ENCODE assay signal across 16 cellular contexts in genomic region chr11:13535819-13536218, GRCh38. TPM values are rescaled to one million over a fixed set of nuclear protein-coding genes. Genes with fewer than 3 reads are reported as not detected.
DNase-seq lines count a peak whose midpoint lies in the region; ATAC-seq and TF ChIP-seq lines count a peak whose summit lies in the region.
"Had no signal": no experiment of that assay in that cellular context is flagged by ENCODE, and none has a peak within 500 bp of the region (broad histone marks: within the 10 kb centered on the region; RNA-seq: fewer than 3 reads in every experiment).

No MANE protein-coding gene starts in this region.

- H3K9ac ChIP-seq in GM23248 (no peak overlapping the region), SU-DHL-6 (ENCODE audit: low read length) (no peak overlapping the region)

- H3K4me2 ChIP-seq in GM23248 (ENCODE audit: unreplicated experiment) (no peak overlapping the region), SU-DHL-6 (ENCODE audit: low read depth, low read length, poor library complexity, severe bottlenecking) (no peak overlapping the region)

- peak; percentile 14 for TF ChIP-seq CTCF in SU-DHL-6 (IDR thresholded peaks at IDR 0.05; ENCODE audit: insufficient read depth, low read length, poor library complexity, severe bottlenecking)

- no peak overlapping the region for H3K27ac ChIP-seq in GM23248
- H3K27ac ChIP-seq in SU-DHL-6 (ENCODE audit: low read depth, low read length) = no peak overlapping the region
- H3K27ac ChIP-seq: ovary, tibial artery had no signal

- no peaks in the 10 kb centered on the region for H3K9me2 ChIP-seq in GM23248 (ENCODE audit: insufficient read depth)
- no peaks in the 10 kb centered on the region for H3K9me2 ChIP-seq in SU-DHL-6 (replicated peaks; ENCODE audit: insufficient read depth, low read length)

- H3K36me3 ChIP-seq in GM23248 (ENCODE audit: low read depth) (no peaks in the 10 kb centered on the region), SU-DHL-6 (ENCODE audit: low read length) (no peaks in the 10 kb centered on the region)
- H3K36me3 ChIP-seq: ovary, tibial artery had no signal

- no peaks in the 10 kb centered on the region for H3K4me1 ChIP-seq in GM23248 (ENCODE audit: insufficient read depth)
- H3K4me1 ChIP-seq: tibial artery had no signal

- H3K4me3 ChIP-seq in GM23248 (no peak overlapping the region), SU-DHL-6 (ENCODE audit: insufficient read depth, low read length, poor library complexity, severe bottlenecking) (no peak overlapping the region)
- H3K4me3 ChIP-seq: ovary, tibial artery had no signal

- peak; percentile 2 for DNase-seq in GM23248
- peak; percentile 1 for DNase-seq in LHCN-M2 (ENCODE audit: low read depth)
- peak; percentile 15 for DNase-seq in iPS DF 19.7 (ENCODE audit: low read depth, low spot score)
- DNase-seq in NCI-H510A treated with DMSO at 0.1 percent for 48 hours (lab: John Stamatoyannopoulos, UW) = no peak
- DNase-seq in medulla oblongata (ENCODE audit: extremely low spot score) = no peak
- DNase-seq: activated CD4-positive, alpha-beta T cell treated with anti-CD3 and anti-CD28 coated beads for 1 hour; activated T-cell treated with anti-CD3 and anti-CD28 coated beads, Interleukin-2, amount 50 U/mL, for 4 hours; CD4-positive, alpha-beta T cell; NCI-H1105 treated with DMSO at 0.1 percent for 48 hours; ovary; tibial artery had no signal

- H3F3A ChIP-seq in GM23248 (ENCODE audit: insufficient read depth) (no peaks in the 10 kb centered on the region), SU-DHL-6 (ENCODE audit: insufficient read depth) (no peaks in the 10 kb centered on the region)

- no peaks in the 10 kb centered on the region for H3K9me3 ChIP-seq in GM23248 (ENCODE audit: low read depth)
- peaks cover 12% of the 10 kb centered on the region; the same call in 1 of the 2 replicates for H3K9me3 ChIP-seq in SU-DHL-6 (ENCODE audit: insufficient read depth, low read length)
- H3K9me3 ChIP-seq: ovary had no signal

- H2AFZ ChIP-seq in GM23248 = no peak overlapping the region
- H2AFZ ChIP-seq in SU-DHL-6 (ENCODE audit: low read depth, low read length, severe bottlenecking) = no peak overlapping the region

- H3K27me3 ChIP-seq in GM23248 (replicated peaks; ENCODE audit: insufficient read depth) (no peaks in the 10 kb centered on the region), SU-DHL-6 (ENCODE audit: low read length) (no peaks in the 10 kb centered on the region)
- H3K27me3 ChIP-seq: ovary, tibial artery had no signal

- ATAC-seq in HG03432 (IDR thresholded peaks at IDR 0.05; ENCODE audit: unreplicated experiment) = no peak
- no peak for ATAC-seq in GM18861 (IDR thresholded peaks at IDR 0.05; ENCODE audit: unreplicated experiment)
- ATAC-seq: activated T-cell treated with anti-CD3 and anti-CD28 coated beads, Interleukin-2, amount 50 U/mL, for 4 hours had no signal

- 8 to 18% methylated on average over 2 of the region's 2 CpGs for WGBS in GM23248 (ENCODE audit: low coverage in 1 of 2, low lambda C conversion rate in 2 of 2, missing lambda C conversion rate in 2 of 2), 2 experiments

- in situ Hi-C loops in GM23248 (cut with MboI) = no loop called here

- no peaks in the 10 kb centered on the region for H4K20me1 ChIP-seq in GM23248 (ENCODE audit: insufficient read depth)
- H4K20me1 ChIP-seq in SU-DHL-6 (ENCODE audit: low read depth, low read length) = no peaks in the 10 kb centered on the region

- H3K79me2 ChIP-seq in GM23248 (ENCODE audit: insufficient read depth) (no peaks in the 10 kb centered on the region), SU-DHL-6 (ENCODE audit: insufficient read depth, low read length) (no peaks in the 10 kb centered on the region)

RNA-seq across cellular contexts. Expression of gene PTH, which starts 40.0 kb away (rescaled TPM):
- not detected in 2 replicates for total RNA-seq in GM23248 (2014; rRNA removed; shearing (Covaris generic))
- not detected in 2 replicates for polyA plus RNA-seq in GM23248 (2016; fragmentation: Nextera tagmentation; extraction: Ambion mirVana)
- not detected in 2 replicates for total RNA-seq in LHCN-M2 (2014; rRNA removed)
- polyA plus RNA-seq in LHCN-M2 (2012) = not detected
- total RNA-seq: activated T-cell treated with anti-CD3 and anti-CD28 coated beads, Interleukin-2, amount 50 U/mL, for 4 hours; CD4-positive, alpha-beta T cell; mesothelial cell of epicardium; ovary had no signal
- polyA plus RNA-seq: adipose tissue, ovary had no signal

Comparison
In these comparisons a context has a peak if more than half of its experiments do, and no peak if none do; other contexts are left out.
1. DNase-seq: peak in GM23248 (single experiment), LHCN-M2 (single experiment) and iPS DF 19.7 (single experiment); none in NCI-H510A treated with DMSO at 0.1 percent for 48 hours (single experiment) and medulla oblongata (single experiment).